Comparison of ENCODE assay signal across 11 cellular contexts in the genomic region with DNA sequence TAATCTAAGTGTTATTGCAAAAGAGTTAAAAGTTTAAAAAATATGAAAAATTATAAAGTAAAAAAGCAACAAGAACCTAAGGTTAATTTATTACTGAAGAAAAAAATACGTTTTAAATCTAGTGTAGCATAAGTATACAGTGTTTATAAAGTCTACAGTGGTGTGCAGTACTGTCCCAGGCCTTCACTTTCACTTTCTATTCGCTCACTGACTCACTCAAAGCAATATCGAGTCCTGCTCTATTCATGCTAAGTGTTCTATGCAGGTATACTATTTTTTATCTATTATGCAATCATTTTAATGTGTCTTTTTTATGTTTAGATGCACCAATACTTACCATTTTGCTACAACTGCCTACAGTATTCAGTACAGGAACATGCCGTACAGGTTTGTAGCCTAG.
DNase-seq lines count a peak whose midpoint lies in the region; ATAC-seq, FAIRE-seq and TF ChIP-seq lines count a peak whose summit lies in the region.
"Had no signal": no experiment of that assay in that cellular context is flagged by ENCODE, and none has a peak within 500 bp of the region (broad histone marks: within the 10 kb centered on the region; RNA-seq: fewer than 3 reads in every experiment).

No MANE protein-coding gene starts in this region.

- H3K9ac ChIP-seq in GM23248 (no peak overlapping the region), GM12878 (ENCODE audit: control insufficient read depth, insufficient read depth, low read length) (no peak overlapping the region)

- CTCF ChIA-PET in GM12878 (lab: Yijun Ruan, JAX) = no interaction called here

- ATAC-seq in GM18907 (IDR thresholded peaks at IDR 0.05; ENCODE audit: unreplicated experiment) = peak; percentile 75
- peak; percentile 57 for ATAC-seq in HG03521 (IDR thresholded peaks at IDR 0.05; ENCODE audit: unreplicated experiment)
- peak; percentile 94 for ATAC-seq in GM12878
- ATAC-seq in body of pancreas = no peak
- ATAC-seq: heart left ventricle had no signal

- H3K9me3 ChIP-seq in GM23248 (ENCODE audit: low read depth) = no peaks in the 10 kb centered on the region
- H3K9me3 ChIP-seq in GM12878 (replicated peaks; ENCODE audit: control insufficient read depth, insufficient read depth, low read length) = no peaks in the 10 kb centered on the region
- no peaks in the 10 kb centered on the region for H3K9me3 ChIP-seq in body of pancreas
- H3K9me3 ChIP-seq: colonic mucosa had no signal

- peak; percentile 52 for FAIRE-seq in GM12878 (lab: Jason Lieb, UNC)

- DNase-seq in GM23248 = peak; percentile 0
- no peak for DNase-seq in GM12878 (ENCODE audit: low read depth, low spot score)
- no peak for DNase-seq in COLO668 (lab: John Stamatoyannopoulos, UW; ENCODE audit: unreplicated experiment)
- DNase-seq in NCI-H82 treated with DMSO at 0.1 percent for 48 hours (lab: John Stamatoyannopoulos, UW; ENCODE audit: unreplicated experiment) = no peak
- DNase-seq in activated CD4-positive, alpha-beta T cell treated with anti-CD3 and anti-CD28 coated beads for 48 hours = no peak
- no peak for DNase-seq in body of pancreas
- DNase-seq: activated effector memory CD4-positive, alpha-beta T cell treated with anti-CD3 and anti-CD28 coated beads, Interleukin-2, amount 50 U/mL, for 16 hours; colonic mucosa; heart left ventricle had no signal

- no peaks in the 10 kb centered on the region for H3K9me2 ChIP-seq in GM23248 (ENCODE audit: insufficient read depth)

- POLR2A ChIA-PET in GM12878 (lab: Charles Lee) = no interaction called here

- no TSS peak for BruUV-seq in GM12878 (replicated peaks; lab: Mats Ljungman, UMichigan)

- H3K4me1 ChIP-seq in GM23248 (ENCODE audit: insufficient read depth) = no peaks in the 10 kb centered on the region
- no peaks in the 10 kb centered on the region for H3K4me1 ChIP-seq in GM12878 (ENCODE audit: control insufficient read depth, insufficient read depth, low read length)
- peaks cover 17% of the 10 kb centered on the region for H3K4me1 ChIP-seq in body of pancreas
- H3K4me1 ChIP-seq: colonic mucosa had no signal

- TF ChIP-seq EP300 in GM12878 (IDR thresholded peaks at IDR 0.05; ENCODE audit: borderline replicate concordance in 1 of 2, control insufficient read depth in 1 of 2, low read depth in 2 of 2, low read length in 2 of 2) = no peak

- in situ Hi-C loops in GM23248 (cut with MboI) = no loop called here
- in situ Hi-C loops in GM12878 (cut with MboI) = no loop called here

- no peak for TF ChIP-seq RAD21 in GM12878 (IDR thresholded peaks at IDR 0.05; ENCODE audit: insufficient read depth, low read depth, low read length)

- H3K4me2 ChIP-seq in GM23248 (ENCODE audit: unreplicated experiment) = no peak overlapping the region
- no peak overlapping the region for H3K4me2 ChIP-seq in GM12878 (ENCODE audit: control insufficient read depth, insufficient read depth)

- H3K27me3 ChIP-seq in GM23248 (replicated peaks; ENCODE audit: insufficient read depth) (no peaks in the 10 kb centered on the region), GM12878 (replicated peaks in 1 of 2; ENCODE audit: control insufficient read depth in 2 of 2, insufficient read depth in 2 of 2, low read length in 1 of 2) (no peaks in the 10 kb centered on the region; a peak in 1 of 4 replicates), body of pancreas (no peaks in the 10 kb centered on the region)
- H3K27me3 ChIP-seq: colonic mucosa, heart left ventricle had no signal

- H2AFZ ChIP-seq in GM23248 (no peak overlapping the region), GM12878 (ENCODE audit: control insufficient read depth, low read depth, low read length) (no peak overlapping the region)

- intact Hi-C loops in GM12878 (cut with micrococcal nuclease; ENCODE audit: unreplicated experiment) = no loop called here
- intact Hi-C loops in body of pancreas (cut with DNase I) = no loop called here

- no peak overlapping the region for H3K4me3 ChIP-seq in GM23248
- no peak overlapping the region for H3K4me3 ChIP-seq in GM12878
- no peak overlapping the region for H3K4me3 ChIP-seq in body of pancreas
- H3K4me3 ChIP-seq: colonic mucosa, heart left ventricle had no signal

- H3K79me2 ChIP-seq in GM23248 (ENCODE audit: insufficient read depth) (no peaks in the 10 kb centered on the region), GM12878 (ENCODE audit: control insufficient read depth, insufficient read depth, low read length) (no peaks in the 10 kb centered on the region)

- TF ChIP-seq CTCF in GM12878 (IDR thresholded peaks at IDR 0.05 in 2 of 3, conservative IDR thresholded peaks at IDR 0.05 in 1 of 3; ENCODE audit: control insufficient read depth in 2 of 3, extremely low read depth in 1 of 3, insufficient read depth in 1 of 3, low read depth in 3 of 3, low read length in 3 of 3) (no peak), body of pancreas (IDR thresholded peaks at IDR 0.05) (no peak)

- no peak for TF ChIP-seq POLR2A in GM12878 (IDR thresholded peaks at IDR 0.05; ENCODE audit: low read depth, low read length)
- TF ChIP-seq POLR2A in body of pancreas (IDR thresholded peaks at IDR 0.05) = no peak

- RAD21 ChIA-PET in GM12878 (lab: Charles Lee; ENCODE audit: unreplicated experiment) = no interaction called here

- WGBS in GM23248 (ENCODE audit: low coverage in 1 of 2, low lambda C conversion rate in 2 of 2, missing lambda C conversion rate in 2 of 2), 2 experiments = 26 to 32% methylated on average over 4 of the region's 4 CpGs
- WGBS in GM12878 (ENCODE audit: insufficient coverage, insufficient replicate concordance, low lambda C conversion rate, missing lambda C conversion rate) = 11% methylated on average over 4 of the region's 4 CpGs
- WGBS in body of pancreas, 2 donors = 82 to 85% methylated on average over 4 of the region's 4 CpGs

- H3K36me3 ChIP-seq in GM23248 (ENCODE audit: low read depth) = no peaks in the 10 kb centered on the region
- H3K36me3 ChIP-seq in GM12878 (ENCODE audit: control insufficient read depth in 2 of 2, insufficient read depth in 2 of 2, low read length in 1 of 2) = no peaks in the 10 kb centered on the region
- no peaks in the 10 kb centered on the region for H3K36me3 ChIP-seq in body of pancreas (replicated peaks in 1 of 2; ENCODE audit: insufficient read depth in 1 of 2, low read depth in 2 of 2)
- H3K36me3 ChIP-seq: colonic mucosa, heart left ventricle had no signal

- H3F3A ChIP-seq in GM23248 (ENCODE audit: insufficient read depth) = no peaks in the 10 kb centered on the region

- H4K20me1 ChIP-seq in GM23248 (ENCODE audit: insufficient read depth) = no peaks in the 10 kb centered on the region
- H4K20me1 ChIP-seq in GM12878 (ENCODE audit: control insufficient read depth, insufficient read depth) = no peaks in the 10 kb centered on the region

- no peak overlapping the region for H3K27ac ChIP-seq in GM23248
- no peak overlapping the region for H3K27ac ChIP-seq in GM12878 (ENCODE audit: control insufficient read depth, insufficient read depth)
- no peak overlapping the region for H3K27ac ChIP-seq in body of pancreas
- H3K27ac ChIP-seq: colonic mucosa, heart left ventricle had no signal

- SMC1A ChIA-PET in GM12878 (lab: Charles Lee; ENCODE audit: uncharacterized antibody, unreplicated experiment) = no interaction called here

TF ChIP-seq in GM12878, 131 proteins besides CTCF, POLR2A, EP300 and RAD21:
- TF ChIP-seq ASH2L (IDR thresholded peaks at IDR 0.05; ENCODE audit: borderline replicate concordance, low read depth) = no peak
- TF ChIP-seq, protein P1, sequence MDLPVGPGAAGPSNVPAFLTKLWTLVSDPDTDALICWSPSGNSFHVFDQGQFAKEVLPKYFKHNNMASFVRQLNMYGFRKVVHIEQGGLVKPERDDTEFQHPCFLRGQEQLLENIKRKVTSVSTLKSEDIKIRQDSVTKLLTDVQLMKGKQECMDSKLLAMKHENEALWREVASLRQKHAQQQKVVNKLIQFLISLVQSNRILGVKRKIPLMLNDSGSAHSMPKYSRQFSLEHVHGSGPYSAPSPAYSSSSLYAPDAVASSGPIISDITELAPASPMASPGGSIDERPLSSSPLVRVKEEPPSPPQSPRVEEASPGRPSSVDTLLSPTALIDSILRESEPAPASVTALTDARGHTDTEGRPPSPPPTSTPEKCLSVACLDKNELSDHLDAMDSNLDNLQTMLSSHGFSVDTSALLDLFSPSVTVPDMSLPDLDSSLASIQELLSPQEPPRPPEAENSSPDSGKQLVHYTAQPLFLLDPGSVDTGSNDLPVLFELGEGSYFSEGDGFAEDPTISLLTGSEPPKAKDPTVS (IDR thresholded peaks at IDR 0.05; ENCODE audit: low read depth, low read length) = no peak
- TF ChIP-seq ZSCAN29 (IDR thresholded peaks at IDR 0.05) = no peak
- no peak for TF ChIP-seq MEF2A (IDR thresholded peaks at IDR 0.05; ENCODE audit: insufficient read depth, low read depth, low read length)
- TF ChIP-seq SMAD5 (IDR thresholded peaks at IDR 0.05; ENCODE audit: low read depth) = no peak
